ENCODE assay signal across 21 cellular contexts in genomic region chr14:61706096-61706690, GRCh38. TPM values are rescaled to one million over a fixed set of nuclear protein-coding genes. Genes with fewer than 3 reads are reported as not detected.
DNase-seq lines count a peak whose midpoint lies in the region; ATAC-seq, FAIRE-seq and TF ChIP-seq lines count a peak whose summit lies in the region.
"Had no signal": no experiment of that assay in that cellular context is flagged by ENCODE, and none has a peak within 500 bp of the region (broad histone marks: within the 10 kb centered on the region; RNA-seq: fewer than 3 reads in every experiment).

No MANE protein-coding gene starts in this region.

- peaks cover 23% of the 10 kb centered on the region for H3K36me3 Mint-ChIP-seq in activated CD4-positive, alpha-beta T cell treated with anti-CD3 and anti-CD28 coated beads, Interleukin-2, amount 10 ng/mL, durations not matched to agents 24 days and 14 days (ENCODE audit: low read depth)

- POLR2A ChIA-PET in GM12878 (lab: Charles Lee): interaction anchor here (0.9 to 2.1 kb wide), 10 partner anchors 8 to 47 kb away, joined by 3 to 13 read pairs (median 6); partner anchors contain the start of gene HIF1A

- peaks cover 15% of the 10 kb centered on the region for H3K4me1 ChIP-seq in GM12878 (ENCODE audit: control insufficient read depth, insufficient read depth, low read length)
- H3K4me1 ChIP-seq in neutrophil (ENCODE audit: control insufficient read depth in 1 of 2, insufficient read depth in 1 of 2, low read depth in 1 of 2, low read length in 1 of 2): peaks cover 39 to 73% of the 10 kb centered on the region in 2 experiments
- H3K4me1 ChIP-seq in BE2C: peaks cover 4% of the 10 kb centered on the region
- H3K4me1 ChIP-seq: SJCRH30 had no signal

- H3K27me3 ChIP-seq in GM12878 (replicated peaks in 1 of 2; ENCODE audit: control insufficient read depth in 2 of 2, insufficient read depth in 2 of 2, low read length in 1 of 2) (no peaks in the 10 kb centered on the region), neutrophil (no peaks in the 10 kb centered on the region), BE2C (no peaks in the 10 kb centered on the region)
- H3K27me3 ChIP-seq: SJCRH30, transverse colon had no signal

- H3K4me3 ChIP-seq in GM12878 (peak overlapping the region; percentile 7; the same call in 1 of the 2 replicates), neutrophil (ENCODE audit: low read depth in 1 of 2, low read length in 1 of 2) (no peak overlapping the region), BE2C (ENCODE audit: low read depth, low read length) (no peak overlapping the region)
- H3K4me3 ChIP-seq: coronary artery, SJCRH30, transverse colon had no signal

- H3K27me3 Mint-ChIP-seq in activated CD4-positive, alpha-beta T cell treated with anti-CD3 and anti-CD28 coated beads, Interleukin-2, amount 10 ng/mL, durations not matched to agents 24 days and 14 days: no peaks in the 10 kb centered on the region

- TF ChIP-seq EP300 in GM12878 (IDR thresholded peaks at IDR 0.05; ENCODE audit: borderline replicate concordance in 1 of 2, control insufficient read depth in 1 of 2, low read depth in 2 of 2, low read length in 2 of 2): no peak

- H3K36me3 ChIP-seq in GM12878 (ENCODE audit: control insufficient read depth in 2 of 2, insufficient read depth in 2 of 2, low read length in 1 of 2): no peaks in the 10 kb centered on the region; a peak in 1 of 4 replicates
- H3K36me3 ChIP-seq in neutrophil: no peaks in the 10 kb centered on the region
- H3K36me3 ChIP-seq in BE2C: peaks cover 6% of the 10 kb centered on the region; the same call in 1 of the 2 replicates
- H3K36me3 ChIP-seq: SJCRH30, transverse colon had no signal

- H4K20me1 ChIP-seq in GM12878 (ENCODE audit: control insufficient read depth, insufficient read depth): 0 out of 2 replicates have a peak, but pooled peaks cover 6% of the 10 kb centered on the region

- no peaks in the 10 kb centered on the region for H3K9me3 Mint-ChIP-seq in activated CD4-positive, alpha-beta T cell treated with anti-CD3 and anti-CD28 coated beads, Interleukin-2, amount 10 ng/mL, durations not matched to agents 24 days and 14 days

- H2AFZ ChIP-seq in GM12878 (ENCODE audit: control insufficient read depth, low read depth, low read length): no peak overlapping the region

- SMC1A ChIA-PET in GM12878 (lab: Charles Lee; ENCODE audit: uncharacterized antibody, unreplicated experiment): interaction anchor here (0.6 to 3.9 kb wide), 27 partner anchors 8 to 312 kb away, joined by 3 to 38 read pairs (median 4); partner anchors contain the start of gene HIF1A

- no peak for DNase-seq in activated CD4-positive, alpha-beta T cell treated with anti-CD3 and anti-CD28 coated beads, Interleukin-2, amount 10 ng/mL, durations not matched to agents 24 days and 14 days
- no peak for DNase-seq in activated CD4-positive, alpha-beta T cell treated with anti-CD3 and anti-CD28 coated beads, Interleukin-2, amount 50 U/mL, for 48 hours
- no peak for DNase-seq in GM12878 (ENCODE audit: low read depth, low spot score)
- DNase-seq in BE2C: no peak
- no peak for DNase-seq in NCI-H1092 treated with DMSO at 0.1 percent for 48 hours (lab: John Stamatoyannopoulos, UW)
- DNase-seq: activated naive CD4-positive, alpha-beta T cell treated with Interleukin-2 at 50 U/mL for 16 hours; GDM1; hippocampal formation; left ventricle myocardium superior; NCI-H2171; nephron progenitor cell; NK-92 treated with Interleukin-12 subunit alpha and Interleukin-12 subunit beta, amount 100 ng/mL, for 24 hours; retina; SJCRH30; stimulated activated CD4-positive, alpha-beta T cell treated with anti-CD3 and anti-CD28 coated beads, Interleukin-2, amount 100 ng/mL, for 48 hours; transverse colon had no signal

- H3K79me2 ChIP-seq in GM12878 (ENCODE audit: control insufficient read depth, insufficient read depth, low read length): peaks cover 89% of the 10 kb centered on the region

- BruUV-seq in GM12878 (replicated peaks; lab: Mats Ljungman, UMichigan): no TSS peak

- peak overlapping the region; percentile 2 for H3K27ac Mint-ChIP-seq in activated CD4-positive, alpha-beta T cell treated with anti-CD3 and anti-CD28 coated beads, Interleukin-2, amount 10 ng/mL, durations not matched to agents 24 days and 14 days
- H3K27ac Mint-ChIP-seq: nephron progenitor cell had no signal

- peaks cover 69% of the 10 kb centered on the region for H3K4me1 Mint-ChIP-seq in activated CD4-positive, alpha-beta T cell treated with anti-CD3 and anti-CD28 coated beads, Interleukin-2, amount 10 ng/mL, durations not matched to agents 24 days and 14 days

- CTCF ChIA-PET in GM12878 (lab: Yijun Ruan, JAX): interaction anchor here (0.7 to 3.6 kb wide), 10 partner anchors 8 to 413 kb away, joined by 3 to 12 read pairs (median 3); no protein-coding TSS in a partner anchor

- 10% methylated on average over 3 of the region's 3 CpGs for WGBS in GM12878 (ENCODE audit: insufficient coverage, insufficient replicate concordance, low lambda C conversion rate, missing lambda C conversion rate)

- intact Hi-C loops in activated CD4-positive, alpha-beta T cell treated with anti-CD3 and anti-CD28 coated beads, Interleukin-2, amount 10 ng/mL, durations not matched to agents 24 days and 14 days (cut with micrococcal nuclease): no loop called here
- intact Hi-C loops in GM12878 (cut with micrococcal nuclease; ENCODE audit: unreplicated experiment): no loop called here

- H3K9me3 ChIP-seq in GM12878 (replicated peaks; ENCODE audit: control insufficient read depth, insufficient read depth, low read length) (peaks cover 2% of the 10 kb centered on the region; the same call in 2 of the 3 replicates), neutrophil (no peaks in the 10 kb centered on the region), BE2C (no peaks in the 10 kb centered on the region)
- H3K9me3 ChIP-seq: transverse colon had no signal

- H3K4me3 Mint-ChIP-seq in activated CD4-positive, alpha-beta T cell treated with anti-CD3 and anti-CD28 coated beads, Interleukin-2, amount 10 ng/mL, durations not matched to agents 24 days and 14 days: peak overlapping the region; percentile 5
- H3K4me3 Mint-ChIP-seq: nephron progenitor cell had no signal

- in situ Hi-C loops in GM12878 (cut with MboI): no loop called here

- H3K9ac ChIP-seq in GM12878 (ENCODE audit: control insufficient read depth, insufficient read depth, low read length): no peak overlapping the region

- FAIRE-seq in GM12878 (lab: Jason Lieb, UNC): peak; percentile 49

- TF ChIP-seq CTCF in GM12878 (IDR thresholded peaks at IDR 0.05 in 2 of 3, conservative IDR thresholded peaks at IDR 0.05 in 1 of 3; ENCODE audit: control insufficient read depth in 2 of 3, extremely low read depth in 1 of 3, insufficient read depth in 1 of 3, low read depth in 3 of 3, low read length in 3 of 3) (no peak), neutrophil (IDR thresholded peaks at IDR 0.05) (no peak), BE2C (IDR thresholded peaks at IDR 0.05; ENCODE audit: low read depth, low read length) (no peak)

- TF ChIP-seq RAD21 in GM12878 (IDR thresholded peaks at IDR 0.05; ENCODE audit: insufficient read depth, low read depth, low read length): no peak

- ATAC-seq in HG02885 (IDR thresholded peaks at IDR 0.05; ENCODE audit: poor library complexity, unreplicated experiment) (peak; percentile 54), GM12878 (peak; percentile 8), HG02884 (IDR thresholded peaks at IDR 0.05; ENCODE audit: unreplicated experiment) (no peak)
- ATAC-seq: esophagus mucosa, left ventricle myocardium superior had no signal

- RAD21 ChIA-PET in GM12878 (lab: Charles Lee; ENCODE audit: unreplicated experiment): interaction anchor here (0.6 to 4.3 kb wide), 18 partner anchors 9 to 204 kb away, joined by 3 to 28 read pairs (median 4); no protein-coding TSS in a partner anchor

- H3K4me2 ChIP-seq in GM12878 (ENCODE audit: control insufficient read depth, insufficient read depth): peak overlapping the region; percentile 68

- no peak for TF ChIP-seq POLR2A in GM12878 (IDR thresholded peaks at IDR 0.05; ENCODE audit: low read depth, low read length)

- H3K27ac ChIP-seq in GM12878 (ENCODE audit: control insufficient read depth, insufficient read depth) (peak overlapping the region; percentile 22; the same call in 1 of the 2 replicates), neutrophil (peak overlapping the region; percentile 48)
- H3K27ac ChIP-seq: coronary artery, SJCRH30, transverse colon had no signal

RNA-seq across cellular contexts. Expression of gene HIF1A, which starts 10.9 kb away (rescaled TPM):
- total RNA-seq in activated CD4-positive, alpha-beta T cell treated with anti-CD3 and anti-CD28 coated beads, Interleukin-2, amount 10 ng/mL, durations not matched to agents 24 days and 14 days: 175 and 181 TPM in 2 replicates
- total RNA-seq in GM12878 (2013; cell fraction: nucleolus; rRNA removed): 247 and 270 TPM in 2 replicates
- total RNA-seq in GM12878 (2014; rRNA removed): 89.4 and 91.4 TPM in 2 replicates
- total RNA-seq in GM12878 (2014; rRNA removed; fragmentation: Illumina TruSeq; extraction: Trizol): 90.7 and 91.9 TPM in 2 replicates
- total RNA-seq in GM12878 (2021): 80.7 and 84.4 TPM in 2 replicates
- 22.3 TPM for polyA plus RNA-seq in GM12878 (2011; ENCODE audit: low read depth)
- 97.0 and 107 TPM in 2 replicates for polyA plus RNA-seq in GM12878 (2011; rRNA removed)
- 37.8 and 42.2 TPM in 2 replicates for polyA plus RNA-seq in GM12878 (2011; cell fraction: cytosol; rRNA removed)
- 38.9 and 57.4 TPM in 2 replicates for polyA plus RNA-seq in GM12878 (2011; cell fraction: nucleus; rRNA removed)
- 32.0 and 35.6 TPM in 2 replicates for polyA plus RNA-seq in GM12878 (2012)
- 83.3 and 103 TPM in 2 replicates for polyA plus RNA-seq in GM12878 (2014; fragmentation: Illumina TruSeq; extraction: Trizol)
- polyA plus RNA-seq in GM12878 (2014; fragmentation: Nextera tagmentation; extraction: Ambion mirVana): 10 to 100 TPM; 18.3 to 22.3 TPM
- polyA plus RNA-seq in GM12878 (2014; rRNA removed): 51.9 and 65.7 TPM in 2 replicates
- polyA plus RNA-seq in GM12878 (2016; fragmentation: Nextera tagmentation; extraction: Ambion mirVana): 10 to 100 TPM; 66.7 to 69.9 TPM
- 55.7 and 109 TPM in 2 replicates for polyA minus RNA-seq in GM12878 (2011; rRNA and poly(A)+ RNA removed)
- polyA minus RNA-seq in GM12878 (2011; cell fraction: cytosol; rRNA and poly(A)+ RNA removed): 47.4 and 47.5 TPM in 2 replicates
- polyA minus RNA-seq in GM12878 (2011; cell fraction: nucleus; rRNA and poly(A)+ RNA removed): 58.2 and 99.9 TPM in 2 replicates
- 96.5 TPM for polyA plus RNA-seq in BE2C (2012; ENCODE audit: insufficient read depth, insufficient read length, low read depth)

RNA-seq across cellular contexts. Expression of gene SNAPC1, which starts 56.0 kb away (rescaled TPM):
- 12.1 and 12.3 TPM in 2 replicates for total RNA-seq in activated CD4-positive, alpha-beta T cell treated with anti-CD3 and anti-CD28 coated beads, Interleukin-2, amount 10 ng/mL, durations not matched to agents 24 days and 14 days
- total RNA-seq in GM12878 (2013; cell fraction: nucleolus; rRNA removed): 13.3 and 15.0 TPM in 2 replicates
- total RNA-seq in GM12878 (2014; rRNA removed): 4.5 and 4.9 TPM in 2 replicates
- total RNA-seq in GM12878 (2014; rRNA removed; fragmentation: Illumina TruSeq; extraction: Trizol): 8.1 and 9.9 TPM in 2 replicates
- total RNA-seq in GM12878 (2021): 4.5 and 4.7 TPM in 2 replicates
- polyA plus RNA-seq in GM12878 (2011; ENCODE audit: low read depth): 1.8 TPM
- 12.0 and 22.9 TPM in 2 replicates for polyA plus RNA-seq in GM12878 (2011; rRNA removed)
- polyA plus RNA-seq in GM12878 (2011; cell fraction: cytosol; rRNA removed): 4.4 and 6.9 TPM in 2 replicates
- polyA plus RNA-seq in GM12878 (2011; cell fraction: nucleus; rRNA removed): 3.6 and 4.2 TPM in 2 replicates
- polyA plus RNA-seq in GM12878 (2012): 2.8 and 6.6 TPM in 2 replicates
- 7.9 and 9.6 TPM in 2 replicates for polyA plus RNA-seq in GM12878 (2014; fragmentation: Illumina TruSeq; extraction: Trizol)
- polyA plus RNA-seq in GM12878 (2014; fragmentation: Nextera tagmentation; extraction: Ambion mirVana): 1 to 10 TPM; 5.2 to 7.0 TPM
- polyA plus RNA-seq in GM12878 (2014; rRNA removed): 3.6 and 5.6 TPM in 2 replicates
- 10 to 100 TPM in 1 of 2 experiments, 1 to 10 TPM in 1; 9.0 to 10.1 TPM for polyA plus RNA-seq in GM12878 (2016; fragmentation: Nextera tagmentation; extraction: Ambion mirVana)
- polyA minus RNA-seq in GM12878 (2011; rRNA and poly(A)+ RNA removed): 2.0 and 2.6 TPM in 2 replicates
- 2.4 and 3.1 TPM in 2 replicates for polyA minus RNA-seq in GM12878 (2011; cell fraction: cytosol; rRNA and poly(A)+ RNA removed)
- 1.8 and 2.1 TPM in 2 replicates for polyA minus RNA-seq in GM12878 (2011; cell fraction: nucleus; rRNA and poly(A)+ RNA removed)
- 13.5 TPM for polyA plus RNA-seq in BE2C (2012; ENCODE audit: insufficient read depth, insufficient read length, low read depth)
